8 cellular contexts compared by ENCODE assay signal in genomic region chr7:140696024-140696678, GRCh38. TPM values are rescaled to one million over a fixed set of nuclear protein-coding genes. Genes with fewer than 3 reads are reported as not detected.
DNase-seq lines count a peak whose midpoint lies in the region; ATAC-seq and TF ChIP-seq lines count a peak whose summit lies in the region.

No MANE protein-coding gene starts in this region.

- peak overlapping the region; percentile 85 to 94 (median 89) for H3K9ac ChIP-seq in BLaER1 treated with 17β-estradiol and CSF1 and Interleukin-3, amounts not matched to agents 10 nM and 100 nM
- H3K9ac ChIP-seq in mucosa of stomach (ENCODE audit: low read length), result peak overlapping the region; percentile 82

- DNase-seq in NCI-H2171 (lab: John Stamatoyannopoulos, UW) (peak; percentile 95), epithelial cell of proximal tubule (ENCODE audit: low read depth) (no peak)
- DNase-seq in activated CD8-positive, alpha-beta memory T cell treated with anti-CD3 and anti-CD28 coated beads, Interleukin-2, amount 50 U/mL, for 4 hours, result peak; percentile 97
- peak; percentile 87 to 89 for DNase-seq in stimulated activated CD8-positive, alpha-beta memory T cell treated with anti-CD3 and anti-CD28 coated beads, Interleukin-4, amount 100 ng/mL, for 4 hours (ENCODE audit: low read depth in 2 of 2, low spot score in 1 of 2)

- ATAC-seq in GM21381 (IDR thresholded peaks at IDR 0.05; ENCODE audit: unreplicated experiment) (peak; percentile 88), esophagus mucosa (no peak)

- peak overlapping the region; percentile 87 to 98 (median 91) for H3K4me2 ChIP-seq in BLaER1 treated with 17β-estradiol and CSF1 and Interleukin-3, amounts not matched to agents 10 nM and 100 nM

- peak overlapping the region; percentile 85 to 93 (median 88) for H3K27ac ChIP-seq in BLaER1 treated with 17β-estradiol and CSF1 and Interleukin-3, amounts not matched to agents 10 nM and 100 nM

- peak overlapping the region; percentile 74 to 94 (median 84) for H3K4me3 ChIP-seq in BLaER1 treated with 17β-estradiol and CSF1 and Interleukin-3, amounts not matched to agents 10 nM and 100 nM
- H3K4me3 ChIP-seq in epithelial cell of proximal tubule (ENCODE audit: low read depth, low read length), result peak overlapping the region; percentile 91
- peak overlapping the region; percentile 62 for H3K4me3 ChIP-seq in mucosa of stomach (ENCODE audit: low read length)

- H3K27me3 ChIP-seq in BLaER1 treated with 17β-estradiol and CSF1 and Interleukin-3, amounts not matched to agents 10 nM and 100 nM, result no peaks in the 10 kb centered on the region
- H3K27me3 ChIP-seq in mucosa of stomach (ENCODE audit: control insufficient read depth, insufficient read depth, low read length), result no peaks in the 10 kb centered on the region

- no peaks in the 10 kb centered on the region for H3K9me3 ChIP-seq in BLaER1 treated with 17β-estradiol and CSF1 and Interleukin-3, amounts not matched to agents 10 nM and 100 nM (replicated peaks in 1 of 11)
- no peaks in the 10 kb centered on the region for H3K9me3 ChIP-seq in mucosa of stomach (ENCODE audit: control insufficient read depth, low read length)

- peaks cover 11 to 54% (median 33%) of the 10 kb centered on the region in 11 experiments; a peak in 21 of 22 replicates for H3K36me3 ChIP-seq in BLaER1 treated with 17β-estradiol and CSF1 and Interleukin-3, amounts not matched to agents 10 nM and 100 nM
- H3K36me3 ChIP-seq in mucosa of stomach (ENCODE audit: control insufficient read depth, insufficient read depth, low read length), result no peaks in the 10 kb centered on the region

- H4K20me1 ChIP-seq in BLaER1 treated with 17β-estradiol and CSF1 and Interleukin-3, amounts not matched to agents 10 nM and 100 nM, result peaks cover 9 to 43% (median 38%) of the 10 kb centered on the region in 11 experiments; a peak in 21 of 22 replicates

- TF ChIP-seq CTCF in epithelial cell of proximal tubule (conservative IDR thresholded peaks at IDR 0.05; ENCODE audit: low read depth, low read length), result no peak

- peaks cover 19 to 31% (median 23%) of the 10 kb centered on the region in 10 experiments for H3K4me1 ChIP-seq in BLaER1 treated with 17β-estradiol and CSF1 and Interleukin-3, amounts not matched to agents 10 nM and 100 nM
- H3K4me1 ChIP-seq in mucosa of stomach (ENCODE audit: control insufficient read depth, insufficient read depth, low read length), result peaks cover 9% of the 10 kb centered on the region

RNA-seq across cellular contexts. Expression of gene NDUFB2, which starts 0.4 kb away (rescaled TPM):
- total RNA-seq in epithelial cell of proximal tubule (425 and 531 TPM in 2 replicates), esophagus mucosa (181 TPM)

RNA-seq across cellular contexts. Expression of gene ADCK2, which starts 23.4 kb away (rescaled TPM):
- total RNA-seq in epithelial cell of proximal tubule, result 32.3 and 36.8 TPM in 2 replicates
- 20.2 TPM for total RNA-seq in esophagus mucosa

RNA-seq across cellular contexts. Expression of gene DENND2A, which starts 55.5 kb away (rescaled TPM):
- total RNA-seq in epithelial cell of proximal tubule (27.6 and 34.4 TPM in 2 replicates), esophagus mucosa (1.0 TPM)

Comparison
In these comparisons a context has a peak if more than half of its experiments do, and no peak if none do; other contexts are left out.
1. RNA of gene DENND2A, which starts 55.5 kb away (total RNA-seq): 27.6 to 34.4 TPM in epithelial cell of proximal tubule; 1.0 TPM in esophagus mucosa (single experiment); every median in the first group is over 10 times any median in the second.
2. Peak in every context shown above with its lines, with median percentiles within 50 percentile points of each other: H3K4me3 ChIP-seq.